In genomic region chr16:381788-382717, GRCh38 we compare ENCODE assay signal across 8 cellular contexts. TPM values are rescaled to one million over a fixed set of nuclear protein-coding genes. Genes with fewer than 3 reads are reported as not detected.
DNase-seq lines count a peak whose midpoint lies in the region; ATAC-seq and TF ChIP-seq lines count a peak whose summit lies in the region.

TSS of gene PGAP6 (minus strand) at chr16:381978. CDS start at chr16:381821, 157 bp downstream.

- H3K4me1 ChIP-seq in PC-9 (replicated peaks; ENCODE audit: insufficient read depth) = no peaks in the 10 kb centered on the region
- H3K4me1 ChIP-seq in foreskin keratinocyte = peaks cover 6% of the 10 kb centered on the region

- no peak within 1 kb of the TSS for H3K27ac ChIP-seq in PC-9
- H3K27ac ChIP-seq in foreskin keratinocyte = no peak within 1 kb of the TSS

- CTCF ChIA-PET in PC-9 (lab: Charles Lee) = interaction anchor here (0.6 to 1.0 kb wide), 4 partner anchors 11 to 406 kb away, joined by 3 to 13 read pairs (median 8); partner anchors contain the start of genes CHTF18, MRPL28 and RPUSD1

- BruUV-seq in PC-9 (replicated peaks; lab: Mats Ljungman, UMichigan) = no TSS peak

- no peaks in the 10 kb centered on the region for H3K36me3 ChIP-seq in PC-9 (ENCODE audit: low read depth)

- H3K9me3 Mint-ChIP-seq in neural crest cell = no peaks in the 10 kb centered on the region

- POLR2A ChIA-PET in PC-9 (lab: Charles Lee; ENCODE audit: unreplicated experiment) = interaction anchor here (0.6 to 0.8 kb wide), 4 partner anchors 10 to 188 kb away, joined by 4 to 20 read pairs (median 6); partner anchors contain the start of gene PIGQ

- peaks cover 26% of the 10 kb centered on the region; the same call in 1 of the 2 replicates for H3F3A ChIP-seq in PC-9 (ENCODE audit: insufficient read depth, low read depth)

- H4K20me1 ChIP-seq in PC-9 (ENCODE audit: insufficient read depth) = no peaks in the 10 kb centered on the region

- DNase-seq in NCI-H1436 (lab: John Stamatoyannopoulos, UW) (peak; percentile 59), NCI-H1436 treated with DMSO at 0.1 percent for 48 hours (lab: John Stamatoyannopoulos, UW) (no peak), PC-9 (peak in 1 of 2 experiments; percentile 81), activated gamma-delta T cell (lab: John Stamatoyannopoulos, UW) (peak; percentile 64), foreskin keratinocyte (no peak), neural crest cell (ENCODE audit: low read depth, low spot score) (no peak), superior temporal gyrus (ENCODE audit: extremely low spot score) (peak; percentile 52)

- H3K9me2 ChIP-seq in PC-9 (ENCODE audit: insufficient read depth) = no peaks in the 10 kb centered on the region

- no peaks in the 10 kb centered on the region for H3K9me3 ChIP-seq in PC-9 (ENCODE audit: insufficient read depth, low read depth)

- intact Hi-C loops in PC-9 (cut with micrococcal nuclease; ENCODE audit: unreplicated experiment) = loop anchor here (10.0 kb wide), 1 partner anchor 263 kb away; the partner anchor contains the start of genes MCRIP2 and WDR90

- H3K27ac Mint-ChIP-seq in neural crest cell (ENCODE audit: unreplicated experiment) = no peak within 1 kb of the TSS

- ATAC-seq in HG02943 (IDR thresholded peaks at IDR 0.05; ENCODE audit: low read depth, unreplicated experiment) (peak; percentile 29), foreskin keratinocyte (peak; percentile 11)

- no peaks in the 10 kb centered on the region for H3K27me3 ChIP-seq in PC-9 (ENCODE audit: insufficient read depth, low read depth)
- no peaks in the 10 kb centered on the region for H3K27me3 ChIP-seq in foreskin keratinocyte

- peaks cover 35% of the 10 kb centered on the region for H3K4me1 Mint-ChIP-seq in neural crest cell

- no peaks in the 10 kb centered on the region for H3K79me2 ChIP-seq in PC-9 (ENCODE audit: low read depth)

- peak within 1 kb of the TSS; percentile 79 for H2AFZ ChIP-seq in PC-9

- TF ChIP-seq CTCF in PC-9 (conservative IDR thresholded peaks at IDR 0.05) = no peak
- no peak for TF ChIP-seq CTCF in foreskin keratinocyte (conservative IDR thresholded peaks at IDR 0.05)
- TF ChIP-seq CTCF in neural crest cell (conservative IDR thresholded peaks at IDR 0.05) = no peak

- peak within 1 kb of the TSS; percentile 67 for H3K4me3 ChIP-seq in PC-9

- peaks cover 14% of the 10 kb centered on the region for H3K27me3 Mint-ChIP-seq in neural crest cell (ENCODE audit: low read depth)

- peak within 1 kb of the TSS; percentile 86 for H3K4me2 ChIP-seq in PC-9

- H3K36me3 Mint-ChIP-seq in neural crest cell (ENCODE audit: low read depth) = no peaks in the 10 kb centered on the region

- H3K4me3 Mint-ChIP-seq in neural crest cell = peak within 1 kb of the TSS; percentile 82

RNA-seq across cellular contexts. Expression of gene PGAP6, which starts in this region (rescaled TPM):
- 41.4 and 45.6 TPM in 2 replicates for total RNA-seq in PC-9 (2021)
- 37.7 and 44.5 TPM in 2 replicates for total RNA-seq in foreskin keratinocyte
- 32.5 and 34.2 TPM in 2 replicates for polyA plus RNA-seq in foreskin keratinocyte
- 56.4 and 62.0 TPM in 2 replicates for total RNA-seq in neural crest cell

Comparison
In these comparisons a context has a peak if more than half of its experiments do, and no peak if none do; other contexts are left out.
1. DNase-seq: peak in NCI-H1436 (single experiment), activated gamma-delta T cell (single experiment) and superior temporal gyrus (single experiment); none in NCI-H1436 treated with DMSO at 0.1 percent for 48 hours (single experiment), foreskin keratinocyte (0 of 2) and neural crest cell (single experiment).